ENCODE assay signal across 5 cellular contexts in the genomic region with DNA sequence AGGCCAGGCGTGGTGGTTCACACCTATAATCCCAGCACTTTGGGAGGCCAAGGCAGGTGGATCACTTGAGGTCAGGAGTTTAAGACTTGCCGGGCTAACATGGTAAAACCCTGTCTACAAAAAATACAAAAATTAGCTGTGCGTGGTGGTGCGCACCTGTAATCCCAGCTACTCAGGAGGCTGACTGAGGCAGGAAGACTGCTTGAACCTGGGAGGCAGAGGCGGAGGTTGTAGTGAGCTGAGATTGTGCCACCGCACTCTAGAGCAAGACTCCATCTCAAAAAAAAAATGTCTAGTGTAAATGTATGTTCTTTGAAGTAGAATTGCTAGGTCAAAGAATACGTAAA. TPM values are rescaled to one million over a fixed set of nuclear protein-coding genes. Genes with fewer than 3 reads are reported as not detected.
DNase-seq lines count a peak whose midpoint lies in the region; ATAC-seq and TF ChIP-seq lines count a peak whose summit lies in the region.
"Not testable (repeated sequence)": the region's sequence is repeated elsewhere in the genome, so short reads cannot be mapped to it uniquely, and the experiment has no call there.

No MANE protein-coding gene starts in this region.

- not testable (repeated sequence) for H3K27me3 ChIP-seq in spleen (replicated peaks in 1 of 7)

- not testable (repeated sequence) for TF ChIP-seq POLR2A in spleen (IDR thresholded peaks at IDR 0.05)

- H3K4me3 Mint-ChIP-seq in IgD-negative memory B cell (peak overlapping the region; percentile 79 to 97 (median 90)), activated B cell treated with CpG ODN at 0.5 μM for 24 hours (peak overlapping the region; percentile 70)
- H3K4me3 Mint-ChIP-seq in activated T-helper 17 cell treated with anti-CD3 and anti-CD28 coated beads, Interleukin-2, amount 50 U/mL, for 72 hours = peak overlapping the region; percentile 83
- peak overlapping the region; percentile 72 to 82 for H3K4me3 Mint-ChIP-seq in effector memory CD8-positive, alpha-beta T cell

- peak overlapping the region; percentile 91 to 99 (median 97) for H3K27ac Mint-ChIP-seq in IgD-negative memory B cell
- peak overlapping the region; percentile 92 for H3K27ac Mint-ChIP-seq in activated B cell treated with CpG ODN at 0.5 μM for 24 hours
- H3K27ac Mint-ChIP-seq in activated T-helper 17 cell treated with anti-CD3 and anti-CD28 coated beads, Interleukin-2, amount 50 U/mL, for 72 hours = peak overlapping the region; percentile 68
- peak overlapping the region; percentile 96 for H3K27ac Mint-ChIP-seq in effector memory CD8-positive, alpha-beta T cell

- not testable (repeated sequence) for DNase-seq in activated B cell treated with CpG ODN at 0.5 μM for 24 hours, spleen
- peak in 1 of 3 experiments; percentile 49 for DNase-seq in effector memory CD8-positive, alpha-beta T cell

- CTCF ChIA-PET in activated B cell treated with CpG ODN at 0.5 μM for 24 hours (lab: Charles Lee) = interaction anchor here (2.0 to 2.6 kb wide), 3 partner anchors 31 to 66 kb away, joined by 7 to 19 read pairs (median 17); a partner anchor contains a TSS

- WGBS in spleen, 5 donors = 49 to 65% (median 61%) methylated on average over 7 of the region's 7 CpGs

- H3K27me3 Mint-ChIP-seq in IgD-negative memory B cell; activated B cell treated with CpG ODN at 0.5 μM for 24 hours; activated T-helper 17 cell treated with anti-CD3 and anti-CD28 coated beads, Interleukin-2, amount 50 U/mL, for 72 hours; effector memory CD8-positive, alpha-beta T cell: not testable (repeated sequence)

- peak overlapping the region; percentile 50 to 94 (median 86) for H3K27ac ChIP-seq in spleen

- H3K9me3 Mint-ChIP-seq in IgD-negative memory B cell; activated B cell treated with CpG ODN at 0.5 μM for 24 hours; activated T-helper 17 cell treated with anti-CD3 and anti-CD28 coated beads, Interleukin-2, amount 50 U/mL, for 72 hours; effector memory CD8-positive, alpha-beta T cell: not testable (repeated sequence)

- intact Hi-C loops in activated B cell treated with CpG ODN at 0.5 μM for 24 hours (cut with micrococcal nuclease); spleen (cut with DNase I; ENCODE audit: low total_unique reads): not testable (repeated sequence)

- H3K36me3 ChIP-seq in spleen = not testable (repeated sequence)

- POLR2A ChIA-PET in activated B cell treated with CpG ODN at 0.5 μM for 24 hours (lab: Charles Lee) = interaction anchor here (0.6 to 5.3 kb wide), 14 partner anchors 9 to 905 kb away, joined by 3 to 102 read pairs (median 12); a partner anchor contains a TSS

- H3K4me1 ChIP-seq in spleen = peaks cover 4 to 50% (median 26%) of the 10 kb centered on the region in 6 donors

- peaks cover 30 to 39% (median 36%) of the 10 kb centered on the region in 3 donors for H3K4me1 Mint-ChIP-seq in IgD-negative memory B cell
- H3K4me1 Mint-ChIP-seq in activated B cell treated with CpG ODN at 0.5 μM for 24 hours = peaks cover 46% of the 10 kb centered on the region
- not testable (repeated sequence) for H3K4me1 Mint-ChIP-seq in activated T-helper 17 cell treated with anti-CD3 and anti-CD28 coated beads, Interleukin-2, amount 50 U/mL, for 72 hours
- H3K4me1 Mint-ChIP-seq in effector memory CD8-positive, alpha-beta T cell (ENCODE audit: low read depth in 2 of 2) = peaks cover 20 to 29% of the 10 kb centered on the region in 2 donors

- ATAC-seq in activated B cell treated with CpG ODN at 0.5 μM for 24 hours (ENCODE audit: low read depth); effector memory CD8-positive, alpha-beta T cell (replicated peaks): not testable (repeated sequence)
- ATAC-seq in activated T-helper 17 cell treated with anti-CD3 and anti-CD28 coated beads, Interleukin-2, amount 50 U/mL, for 72 hours (replicated peaks) = peak; percentile 32

- H3K4me3 ChIP-seq in spleen = peak overlapping the region in 1 of 8 donors; percentile 60

- not testable (repeated sequence) for TF ChIP-seq CTCF in activated B cell treated with CpG ODN at 0.5 μM for 24 hours (IDR thresholded peaks at IDR 0.05); spleen (IDR thresholded peaks at IDR 0.05 in 8 of 11, conservative IDR thresholded peaks at IDR 0.05 in 3 of 11)

- not testable (repeated sequence) for H3K36me3 Mint-ChIP-seq in IgD-negative memory B cell; activated B cell treated with CpG ODN at 0.5 μM for 24 hours (ENCODE audit: low read depth); activated T-helper 17 cell treated with anti-CD3 and anti-CD28 coated beads, Interleukin-2, amount 50 U/mL, for 72 hours (ENCODE audit: low read depth)
- H3K36me3 Mint-ChIP-seq in effector memory CD8-positive, alpha-beta T cell (ENCODE audit: insufficient read depth) = peaks cover 18% of the 10 kb centered on the region

- H3K9me3 ChIP-seq in spleen = not testable (repeated sequence)

RNA-seq across cellular contexts. Expression of a gene that starts 20.8 kb away (rescaled TPM):
- polyA plus RNA-seq in IgD-negative memory B cell (144 TPM), spleen (10 to 100 TPM; 47.8 to 59.3 (median 54.0) TPM)
- total RNA-seq in activated B cell treated with CpG ODN at 0.5 μM for 24 hours (82.5 and 85.4 TPM in 2 replicates), spleen (10 to 100 TPM; 47.6 to 76.3 (median 67.9) TPM)
- total RNA-seq in activated T-helper 17 cell treated with anti-CD3 and anti-CD28 coated beads, Interleukin-2, amount 50 U/mL, for 72 hours = 10 to 100 TPM; 62.2 to 77.3 TPM

RNA-seq across cellular contexts. Expression of a gene that starts 26.0 kb away (rescaled TPM):
- polyA plus RNA-seq in IgD-negative memory B cell (14.8 TPM), spleen (10 to 100 TPM; 10.8 to 19.8 (median 15.4) TPM)
- total RNA-seq in activated B cell treated with CpG ODN at 0.5 μM for 24 hours (31.6 and 31.8 TPM in 2 replicates), spleen (10 to 100 TPM; 16.1 to 27.2 (median 20.1) TPM)
- 10 to 100 TPM in 1 of 2 donors, 1 to 10 TPM in 1; 6.9 to 20.0 TPM for total RNA-seq in activated T-helper 17 cell treated with anti-CD3 and anti-CD28 coated beads, Interleukin-2, amount 50 U/mL, for 72 hours

RNA-seq across cellular contexts. Expression of a gene that starts 29.7 kb away (rescaled TPM):
- polyA plus RNA-seq in IgD-negative memory B cell = 605 TPM
- total RNA-seq in activated B cell treated with CpG ODN at 0.5 μM for 24 hours = 319 and 350 TPM in 2 replicates
- total RNA-seq in activated T-helper 17 cell treated with anti-CD3 and anti-CD28 coated beads, Interleukin-2, amount 50 U/mL, for 72 hours = 100 to 1,000 TPM; 176 to 194 TPM
- 100 to 1,000 TPM; 238 to 292 (median 285) TPM for total RNA-seq in spleen
- 100 to 1,000 TPM in 1 of 3 donors, 10 to 100 TPM in 2; 42.6 to 101 (median 81.6) TPM for polyA plus RNA-seq in spleen

RNA-seq across cellular contexts. Expression of a gene that starts 44.8 kb away (rescaled TPM):
- polyA plus RNA-seq in IgD-negative memory B cell (19.0 TPM), spleen (100 to 1,000 TPM in 2 of 3 donors, 10 to 100 TPM in 1; 73.3 to 180 (median 133) TPM)
- total RNA-seq in activated B cell treated with CpG ODN at 0.5 μM for 24 hours (54.7 and 66.5 TPM in 2 replicates), spleen (100 to 1,000 TPM; 123 to 212 (median 146) TPM)
- 10 to 100 TPM; 37.7 to 73.4 TPM for total RNA-seq in activated T-helper 17 cell treated with anti-CD3 and anti-CD28 coated beads, Interleukin-2, amount 50 U/mL, for 72 hours

RNA-seq across cellular contexts. Expression of a gene that starts 48.0 kb away (rescaled TPM):
- polyA plus RNA-seq in IgD-negative memory B cell (0.23 TPM), spleen (10 to 100 TPM in 1 of 3 donors, 1 to 10 TPM in 2; 1.3 to 11.3 (median 3.7) TPM)
- total RNA-seq in activated B cell treated with CpG ODN at 0.5 μM for 24 hours (1.9 and 2.2 TPM in 2 replicates), spleen (1 to 10 TPM; 1.2 to 9.2 (median 6.6) TPM)
- 100 to 1,000 TPM; 101 to 108 TPM for total RNA-seq in activated T-helper 17 cell treated with anti-CD3 and anti-CD28 coated beads, Interleukin-2, amount 50 U/mL, for 72 hours
